In the genomic region with DNA sequence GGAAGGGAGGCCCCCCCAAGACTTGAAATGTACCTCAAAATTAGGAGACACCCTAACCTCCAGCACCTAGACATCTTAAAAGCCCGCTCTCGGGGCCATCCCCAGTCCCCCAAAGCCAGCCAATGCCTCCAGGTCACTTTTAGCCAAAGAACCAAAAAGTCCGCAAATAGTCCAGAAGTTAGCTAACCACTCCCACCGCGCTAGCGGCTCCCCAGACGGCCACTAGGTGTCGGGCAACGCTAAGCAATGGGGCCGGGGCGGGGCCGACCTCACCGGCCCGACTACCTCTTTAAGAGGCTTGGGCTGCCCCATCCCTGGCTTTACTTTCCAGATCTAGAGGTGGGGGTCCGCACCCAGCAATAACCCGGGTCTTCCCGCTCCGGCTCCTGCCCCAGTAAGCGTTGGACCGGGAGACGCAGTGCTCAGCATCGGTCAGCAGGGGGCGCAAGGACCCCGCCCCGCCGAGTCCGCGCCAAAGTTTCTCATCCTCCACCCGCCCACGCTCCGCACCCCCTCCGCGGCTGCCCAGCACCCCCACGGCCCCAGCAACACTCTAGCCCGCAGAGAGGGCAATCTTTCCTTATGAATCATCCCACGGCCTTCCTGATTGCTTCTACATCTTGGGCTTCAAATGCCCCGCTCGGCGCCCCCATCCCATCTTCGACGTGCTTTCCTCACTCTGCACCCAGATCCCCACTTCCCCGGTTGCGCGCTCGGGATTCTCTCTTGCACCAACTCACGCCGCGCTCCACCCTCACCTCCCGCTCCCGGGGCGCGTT, we compare ENCODE assay signal across 8 cellular contexts. TPM values are rescaled to one million over a fixed set of nuclear protein-coding genes. Genes with fewer than 3 reads are reported as not detected.
DNase-seq lines count a peak whose midpoint lies in the region; ATAC-seq and TF ChIP-seq lines count a peak whose summit lies in the region.

No MANE protein-coding gene starts in this region.

- POLR2A ChIA-PET in GM10248 (lab: Yijun Ruan, JAX): interaction anchor here (0.7 kb wide), 2 partner anchors 92 to 109 kb away, joined by 3 to 6 read pairs; no protein-coding TSS in a partner anchor

- ATAC-seq in HG02885 (IDR thresholded peaks at IDR 0.05; ENCODE audit: poor library complexity, unreplicated experiment) (peak; percentile 64), HG03039 (IDR thresholded peaks at IDR 0.05; ENCODE audit: unreplicated experiment) (no peak)

- DNase-seq in GM10248 (ENCODE audit: extremely low spot score): peak; percentile 89
- peak; percentile 78 for DNase-seq in NCI-H345 (lab: John Stamatoyannopoulos, UW)
- peak; percentile 68 for DNase-seq in activated CD4-positive, alpha-beta T cell treated with anti-CD3 and anti-CD28 coated beads for 1 hour
- DNase-seq in cerebellum (ENCODE audit: low spot score): peak; percentile 81
- DNase-seq in kidney tubule cell (ENCODE audit: low spot score): peak; percentile 91
- DNase-seq in stimulated activated CD4-positive, alpha-beta T cell treated with anti-CD3 and anti-CD28 coated beads, Interleukin-1b, Interleukin-23, amount 100 ng/mL, for 1 hour (ENCODE audit: low read depth in 2 of 2): peak; percentile 45 to 68

- CTCF ChIA-PET in GM10248 (lab: Yijun Ruan, JAX): interaction anchor here (0.6 to 8.2 kb wide), 67 partner anchors 10 to 300 kb away, joined by 3 to 324 read pairs (median 5); a partner anchor contains a TSS

- peak; percentile 89 for TF ChIP-seq CTCF in GM10248 (IDR thresholded peaks at IDR 0.05; ENCODE audit: control extremely low read depth, extremely low read depth, low read depth, missing control alignments)

RNA-seq across cellular contexts. Expression of a gene that starts 0.8 kb away (rescaled TPM):
- 61.2 TPM for total RNA-seq in cerebellum

RNA-seq across cellular contexts. Expression of a gene that starts 34.8 kb away (rescaled TPM):
- total RNA-seq in cerebellum: not detected

RNA-seq across cellular contexts. Expression of a gene that starts 50.2 kb away (rescaled TPM):
- total RNA-seq in cerebellum: 29.1 TPM
